In the genomic region with DNA sequence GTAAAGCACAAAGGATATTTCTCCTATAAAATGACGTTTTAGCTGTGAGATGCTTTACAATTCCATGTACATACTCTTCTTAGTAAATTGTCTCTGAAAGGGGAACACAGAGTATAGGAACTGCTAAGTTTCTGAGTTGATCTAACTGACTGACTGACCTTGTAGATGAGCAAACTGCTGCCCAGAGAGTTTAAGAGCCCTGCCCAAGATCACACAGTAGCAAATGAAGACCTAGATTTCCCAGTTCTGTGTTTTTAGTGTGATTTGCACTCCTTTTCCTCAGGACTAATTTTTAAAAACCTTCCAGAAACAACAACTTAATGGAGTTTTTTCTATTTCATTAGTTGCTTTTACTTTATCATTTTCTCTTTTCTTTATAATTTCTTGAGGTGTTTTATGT, we compare ENCODE assay signal across 29 cellular contexts.
"Had no signal": no experiment of that assay in that cellular context is flagged by ENCODE, and none has a peak within 500 bp of the region (broad histone marks: within the 10 kb centered on the region; RNA-seq: fewer than 3 reads in every experiment).

No MANE protein-coding gene starts in this region.

- ATAC-seq: natural killer cell; psoas muscle; right cardiac atrium; right lobe of liver; stimulated activated naive B cell treated with anti-CD40 and anti-IgM and Interleukin-4, amounts not matched to agents 10 μg/mL and 1 μg/mL and 100 μg/mL, for 72 hours had no signal

- DNase-seq: natural killer cell; occipital lobe; ovary; posterior cingulate gyrus; psoas muscle; right cardiac atrium; right lobe of liver; sigmoid colon; small intestine; stimulated activated CD4-positive, alpha-beta T cell treated with anti-CD3 and anti-CD28 coated beads, Interleukin-15, amount 100 ng/mL, for 24 hours; stimulated activated CD4-positive, alpha-beta T cell treated with anti-CD3 and anti-CD28 coated beads, Interleukin-2, amount 100 ng/mL, for 24 hours; stimulated activated CD4-positive, alpha-beta T cell treated with anti-CD3 and anti-CD28 coated beads, Interleukin-4, amount 100 ng/mL, for 1 hour; stimulated activated CD4-positive, alpha-beta T cell treated with anti-CD3 and anti-CD28 coated beads, Interleukin-4, amount 100 ng/mL, for 4 hours; stimulated activated CD8-positive, alpha-beta memory T cell treated with anti-CD3 and anti-CD28 coated beads, Interleukin-4, amount 100 ng/mL, for 48 hours; stimulated activated naive B cell treated with anti-CD40 and anti-IgM and Interleukin-4, amounts not matched to agents 10 μg/mL and 1 μg/mL and 100 μg/mL, for 72 hours; stimulated activated naive CD4-positive, alpha-beta T cell treated with Interleukin-2 at 50 U/mL for 16 hours; stomach; thyroid gland; trophoblast cell; upper lobe of left lung had no signal

- H3K4me3 Mint-ChIP-seq: natural killer cell; nephron; neural progenitor cell; stimulated activated naive B cell treated with anti-CD40 and anti-IgM and Interleukin-4, amounts not matched to agents 10 μg/mL and 1 μg/mL and 100 μg/mL, for 72 hours; stimulated activated naive CD8-positive, alpha-beta T cell treated with anti-CD3 and anti-CD28 coated beads, Interleukin-15, Interleukin-2, amounts not matched to agents 100 ng/mL and 50 ng/mL, for 24 hours had no signal

- H3K4me3 ChIP-seq: neural progenitor cell, ovary, psoas muscle, right lobe of liver, sigmoid colon, stomach, thoracic aorta, thyroid gland, tibial nerve, upper lobe of left lung, vagina had no signal

- H3K27ac ChIP-seq: neural progenitor cell, ovary, parathyroid adenoma, psoas muscle, right lobe of liver, sigmoid colon, stomach, thoracic aorta, thyroid gland, tibial nerve, upper lobe of left lung, vagina had no signal

- FAIRE-seq: small intestine, urothelium cell line had no signal

- H3K4me1 Mint-ChIP-seq: stimulated activated naive B cell treated with anti-CD40 and anti-IgM and Interleukin-4, amounts not matched to agents 10 μg/mL and 1 μg/mL and 100 μg/mL, for 72 hours had no signal

- H3K79me2 ChIP-seq: parathyroid adenoma had no signal

- H3K9me3 Mint-ChIP-seq: natural killer cell; nephron; stimulated activated naive CD8-positive, alpha-beta T cell treated with anti-CD3 and anti-CD28 coated beads, Interleukin-15, Interleukin-2, amounts not matched to agents 100 ng/mL and 50 ng/mL, for 24 hours had no signal

- H3K27me3 Mint-ChIP-seq: stimulated activated naive B cell treated with anti-CD40 and anti-IgM and Interleukin-4, amounts not matched to agents 10 μg/mL and 1 μg/mL and 100 μg/mL, for 72 hours; stimulated activated naive CD8-positive, alpha-beta T cell treated with anti-CD3 and anti-CD28 coated beads, Interleukin-15, Interleukin-2, amounts not matched to agents 100 ng/mL and 50 ng/mL, for 24 hours had no signal

- H2AFZ ChIP-seq: neural progenitor cell, parathyroid adenoma had no signal

- H3K27me3 ChIP-seq: neural progenitor cell, ovary, right lobe of liver, sigmoid colon, stomach, thyroid gland, tibial nerve, upper lobe of left lung, vagina had no signal

- H3K4me2 ChIP-seq: neural progenitor cell had no signal

- H3K4me1 ChIP-seq: parathyroid adenoma, psoas muscle, right lobe of liver, stomach, thyroid gland, tibial nerve, upper lobe of left lung, vagina had no signal

- H3K36me3 Mint-ChIP-seq: natural killer cell; neural progenitor cell; stimulated activated naive B cell treated with anti-CD40 and anti-IgM and Interleukin-4, amounts not matched to agents 10 μg/mL and 1 μg/mL and 100 μg/mL, for 72 hours had no signal

- H3K9ac ChIP-seq: neural progenitor cell, parathyroid adenoma had no signal

- H3K9me3 ChIP-seq: ovary, psoas muscle, right lobe of liver, sigmoid colon, stomach, thoracic aorta, thyroid gland, tibial nerve, upper lobe of left lung, vagina had no signal

- H3K27ac Mint-ChIP-seq: natural killer cell; nephron; neural progenitor cell; progenitor cell of endocrine pancreas; stimulated activated naive B cell treated with anti-CD40 and anti-IgM and Interleukin-4, amounts not matched to agents 10 μg/mL and 1 μg/mL and 100 μg/mL, for 72 hours; stimulated activated naive CD8-positive, alpha-beta T cell treated with anti-CD3 and anti-CD28 coated beads, Interleukin-15, Interleukin-2, amounts not matched to agents 100 ng/mL and 50 ng/mL, for 24 hours had no signal

- H3K36me3 ChIP-seq: neural progenitor cell, ovary, right lobe of liver, sigmoid colon, stomach, thoracic aorta, thyroid gland, tibial nerve, upper lobe of left lung, vagina had no signal
